In the genomic region with DNA sequence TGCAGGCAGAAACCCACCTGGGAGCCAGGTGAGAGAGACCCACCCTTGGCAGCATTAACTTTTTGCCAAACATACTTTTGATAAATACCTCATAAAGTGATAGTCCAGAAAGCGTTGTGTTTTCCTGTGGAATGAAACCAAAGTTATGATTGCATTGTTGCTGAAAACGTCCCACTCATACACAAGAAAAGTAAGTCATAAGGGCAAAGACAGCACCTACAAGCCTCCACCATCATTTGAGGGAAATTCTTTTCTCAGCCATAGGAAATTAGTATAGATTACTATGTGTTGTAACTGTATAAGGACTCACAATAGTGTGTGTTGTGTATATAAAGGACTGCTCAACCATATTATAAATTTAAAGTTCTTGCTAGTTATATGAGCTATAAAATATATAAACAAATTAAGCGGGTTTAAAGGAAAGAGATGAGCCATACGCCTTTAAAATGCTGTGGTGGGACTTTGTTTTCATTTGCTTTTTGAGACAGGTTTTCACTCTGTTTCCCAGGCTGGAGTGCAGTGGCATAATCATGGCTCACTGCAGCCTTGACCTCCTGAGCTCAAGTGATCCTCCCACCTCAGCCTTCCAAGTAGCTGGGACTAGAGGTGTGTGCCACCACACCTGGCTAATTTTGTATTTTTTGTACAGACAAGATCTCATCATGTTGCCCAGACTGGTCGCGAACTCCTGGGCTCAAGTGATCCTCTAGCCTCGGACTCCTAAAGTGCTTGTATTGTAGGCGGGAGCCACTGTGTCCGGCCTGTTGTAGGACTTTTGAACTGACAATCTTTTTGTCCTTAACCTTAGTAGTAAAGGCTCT, we compare ENCODE assay signal across 19 cellular contexts.
DNase-seq lines count a peak whose midpoint lies in the region; ATAC-seq, FAIRE-seq and TF ChIP-seq lines count a peak whose summit lies in the region.
"Had no signal": no experiment of that assay in that cellular context is flagged by ENCODE, and none has a peak within 500 bp of the region (broad histone marks: within the 10 kb centered on the region; RNA-seq: fewer than 3 reads in every experiment).

No MANE protein-coding gene starts in this region.

- no peaks in the 10 kb centered on the region for H3K36me3 ChIP-seq in IMR-90 (ENCODE audit: control insufficient read depth, insufficient read depth, low read length)
- H3K36me3 ChIP-seq in astrocyte (ENCODE audit: insufficient read depth, low read length) = no peaks in the 10 kb centered on the region
- no peaks in the 10 kb centered on the region for H3K36me3 ChIP-seq in lower lobe of right lung
- no peaks in the 10 kb centered on the region for H3K36me3 ChIP-seq in spleen

- H2BK20ac ChIP-seq in IMR-90 (ENCODE audit: low read depth, low read length) = peak overlapping the region; percentile 97

- H2AK9ac ChIP-seq in IMR-90 (replicated peaks; ENCODE audit: low read depth, low read length, poor library complexity) = peak overlapping the region; percentile 73

- no CpG with 5 or more reads among the region's 9 CpGs for WGBS in IMR-90 (ENCODE audit: extremely low coverage in 2 of 2, insufficient read length in 1 of 2), 2 experiments
- WGBS in spleen, 5 donors = 77 to 85% (median 78%) methylated on average over 9 of the region's 9 CpGs

- H2AFZ ChIP-seq in IMR-90 (replicated peaks; ENCODE audit: low read length, poor library complexity) (peak overlapping the region; percentile 34), astrocyte (ENCODE audit: low read depth, low read length) (peak overlapping the region; percentile 2)

- H3K27ac Mint-ChIP-seq in astrocyte (ENCODE audit: unreplicated experiment) = peak overlapping the region; percentile 99
- H3K27ac Mint-ChIP-seq: activated CD8-positive, alpha-beta T cell treated with anti-CD3 and anti-CD28 coated beads, Interleukin-2, amount 10 ng/mL, durations not matched to agents 7 days and 5 days; B cell had no signal

- no peaks in the 10 kb centered on the region for H3K27me3 Mint-ChIP-seq in astrocyte (ENCODE audit: low read depth, unreplicated experiment)
- H3K27me3 Mint-ChIP-seq: B cell had no signal

- H3K27ac ChIP-seq in IMR-90 (ENCODE audit: insufficient read depth, low read length) (peak overlapping the region; percentile 82), astrocyte (ENCODE audit: low read depth, low read length) (peak overlapping the region; percentile 99), lower lobe of right lung (peak overlapping the region; percentile 48), spleen (peak overlapping the region in 6 of 8 donors; percentile 21 to 67 (median 50))
- H3K27ac ChIP-seq: KMS-11, SK-N-MC had no signal

- peak overlapping the region; percentile 71 for H3K23ac ChIP-seq in IMR-90 (ENCODE audit: low read depth, low read length)

- in situ Hi-C loops in IMR-90 (cut with MboI; ENCODE audit: low sequenced_read_pairs) = no loop called here

- FAIRE-seq in astrocyte (lab: Jason Lieb, UNC) = no peak

- H3K27me3 ChIP-seq in IMR-90 (ENCODE audit: control insufficient read depth, insufficient read depth, low read length) (no peaks in the 10 kb centered on the region), astrocyte (ENCODE audit: insufficient read depth, low read length) (no peaks in the 10 kb centered on the region), lower lobe of right lung (ENCODE audit: low read depth) (no peaks in the 10 kb centered on the region), spleen (replicated peaks in 1 of 7) (no peaks in the 10 kb centered on the region)

- no peaks in the 10 kb centered on the region for H3K9me3 Mint-ChIP-seq in astrocyte (ENCODE audit: unreplicated experiment)

- no peak for ATAC-seq in IMR-90 (ENCODE audit: low read depth)
- no peak for ATAC-seq in lower lobe of right lung
- ATAC-seq in esophagus mucosa = no peak
- ATAC-seq: activated CD8-positive, alpha-beta T cell treated with anti-CD3 and anti-CD28 coated beads, Interleukin-2, amount 10 ng/mL, durations not matched to agents 7 days and 5 days had no signal

- H3K4me2 ChIP-seq in IMR-90 (ENCODE audit: low read depth, low read length) (peak overlapping the region; percentile 9; the same call in 1 of the 2 replicates), astrocyte (ENCODE audit: low read length) (peak overlapping the region; percentile 66)
- H3K4me2 ChIP-seq: KMS-11 had no signal

- no peak for TF ChIP-seq CTCF in IMR-90 (conservative IDR thresholded peaks at IDR 0.05; ENCODE audit: low read depth, low read length)
- no peak for TF ChIP-seq CTCF in astrocyte (IDR thresholded peaks at IDR 0.05; ENCODE audit: insufficient read depth, low read depth, low read length)
- TF ChIP-seq CTCF in lower lobe of right lung (IDR thresholded peaks at IDR 0.05) = no peak
- no peak for TF ChIP-seq CTCF in spleen (IDR thresholded peaks at IDR 0.05 in 8 of 11, conservative IDR thresholded peaks at IDR 0.05 in 3 of 11)

- H3K9ac ChIP-seq in IMR-90 (ENCODE audit: low read depth, low read length) (peak overlapping the region; percentile 2; the same call in 1 of the 2 replicates), astrocyte (ENCODE audit: low read length) (peak overlapping the region; percentile 74)
- H3K9ac ChIP-seq: KMS-11 had no signal

- H3K4me3 Mint-ChIP-seq in astrocyte (ENCODE audit: unreplicated experiment) = no peak overlapping the region
- H3K4me3 Mint-ChIP-seq: activated CD8-positive, alpha-beta T cell treated with anti-CD3 and anti-CD28 coated beads, Interleukin-2, amount 10 ng/mL, durations not matched to agents 7 days and 5 days; B cell had no signal

- H3K4me3 ChIP-seq in IMR-90 (ENCODE audit: insufficient read depth, low read depth, low read length) (no peak overlapping the region), astrocyte (ENCODE audit: insufficient read depth, low read depth, low read length) (no peak overlapping the region), lower lobe of right lung (no peak overlapping the region), spleen (no peak overlapping the region)
- H3K4me3 ChIP-seq: SK-N-MC had no signal

- dilution Hi-C loops in IMR-90 (cut with HindIII; ENCODE audit: low sequenced_read_pairs, unreplicated experiment) = no loop called here

- H2BK120ac ChIP-seq in IMR-90 (ENCODE audit: low read depth, low read length) = peak overlapping the region; percentile 98

- peak overlapping the region; percentile 97 for H2BK5ac ChIP-seq in IMR-90 (ENCODE audit: low read depth, low read length, poor library complexity, severe bottlenecking)

- H3K9me3 ChIP-seq in IMR-90 (ENCODE audit: control insufficient read depth, insufficient read depth, low read length) = no peaks in the 10 kb centered on the region
- H3K9me3 ChIP-seq in astrocyte (ENCODE audit: insufficient read depth, low read depth, low read length) = no peaks in the 10 kb centered on the region
- H3K9me3 ChIP-seq in lower lobe of right lung = no peaks in the 10 kb centered on the region
- no peaks in the 10 kb centered on the region for H3K9me3 ChIP-seq in spleen

- H3K36me3 Mint-ChIP-seq in astrocyte (ENCODE audit: low read depth, unreplicated experiment) = no peaks in the 10 kb centered on the region

- H2AK5ac ChIP-seq in IMR-90 (ENCODE audit: low read depth, low read length) = peak overlapping the region; percentile 91

- H3K4me1 ChIP-seq in IMR-90 (ENCODE audit: control insufficient read depth, insufficient read depth, low read length) (peaks cover 23% of the 10 kb centered on the region), astrocyte (ENCODE audit: insufficient read depth, low read length) (peaks cover 47% of the 10 kb centered on the region), lower lobe of right lung (peaks cover 22% of the 10 kb centered on the region), spleen (peaks cover 0 to 3% (median 0%) of the 10 kb centered on the region in 6 donors)

- DNase-seq in IMR-90 (peak; percentile 54), astrocyte (ENCODE audit: low read depth) (no peak), lower lobe of right lung (no peak), spleen (no peak), iPS-NIHi11 (ENCODE audit: low spot score) (no peak), DMS114 treated with DMSO at 0.1 percent for 48 hours (lab: John Stamatoyannopoulos, UW; ENCODE audit: unreplicated experiment) (no peak)
- no peak for DNase-seq in NK-92 treated with Interleukin-12 subunit alpha and Interleukin-12 subunit beta, amount 100 ng/mL, for 24 hours (lab: John Stamatoyannopoulos, UW)
- DNase-seq: activated CD8-positive, alpha-beta T cell treated with anti-CD3 and anti-CD28 coated beads, Interleukin-2, amount 10 ng/mL, durations not matched to agents 7 days and 5 days; activated effector memory CD4-positive, alpha-beta T cell treated with anti-CD3 and anti-CD28 coated beads, Interleukin-2, amount 50 U/mL, for 16 hours; central memory CD4-positive, alpha-beta T cell; DMS79 treated with DMSO at 0.1 percent for 48 hours; NCI-H2029 treated with DMSO at 0.1 percent for 48 hours; NCI-H82; occipital lobe; stimulated activated CD4-positive, alpha-beta T cell treated with anti-CD3 and anti-CD28 coated beads, Interleukin-1b, Interleukin-23, amount 100 ng/mL, for 48 hours had no signal

- no peaks in the 10 kb centered on the region for H4K20me1 ChIP-seq in IMR-90 (ENCODE audit: insufficient read depth, low read length)
- no peaks in the 10 kb centered on the region for H4K20me1 ChIP-seq in astrocyte (ENCODE audit: insufficient read depth, low read length)

- BruUV-seq in IMR-90 (replicated peaks; lab: Mats Ljungman, UMichigan) = no TSS peak

- H3K4me1 Mint-ChIP-seq in astrocyte (ENCODE audit: low read depth, unreplicated experiment) = peaks cover 45% of the 10 kb centered on the region
- H3K4me1 Mint-ChIP-seq: B cell had no signal

- H3K56ac ChIP-seq in IMR-90 (ENCODE audit: extremely low read depth, insufficient read depth, low read length) = peak overlapping the region; percentile 94

- no peak for TF ChIP-seq POLR2A in IMR-90 (IDR thresholded peaks at IDR 0.05; ENCODE audit: low read depth, low read length)
- TF ChIP-seq POLR2A in spleen (IDR thresholded peaks at IDR 0.05) = no peak

- H2BK15ac ChIP-seq in IMR-90 (ENCODE audit: low read depth, low read length) = peak overlapping the region; percentile 96; the same call in 2 of the 3 replicates

- peak overlapping the region; percentile 76 for H4K5ac ChIP-seq in IMR-90 (ENCODE audit: low read depth, low read length)

- peaks cover 7% of the 10 kb centered on the region for H3K9me1 ChIP-seq in IMR-90 (ENCODE audit: insufficient read depth, low read length)

- peak overlapping the region; percentile 96 for H3K4ac ChIP-seq in IMR-90 (ENCODE audit: low read depth, low read length)

- TF ChIP-seq RAD21 in IMR-90 (IDR thresholded peaks at IDR 0.05; ENCODE audit: low read length) = no peak

- intact Hi-C loops in IMR-90 (cut with micrococcal nuclease) = loop anchor here (5.0 kb wide), 1 partner anchor 185 kb away; no protein-coding TSS in a partner anchor
- intact Hi-C loops in lower lobe of right lung (cut with DNase I) = no loop called here
- intact Hi-C loops in spleen (cut with DNase I; ENCODE audit: low total_unique reads) = no loop called here

- H3K79me2 ChIP-seq in astrocyte (ENCODE audit: insufficient read depth, low read length) = no peaks in the 10 kb centered on the region

- H4K91ac ChIP-seq in IMR-90 (ENCODE audit: insufficient read depth, low read depth, low read length) = peak overlapping the region; percentile 99

- peak overlapping the region; percentile 45 to 93 for H4K8ac ChIP-seq in IMR-90 (ENCODE audit: low read depth in 2 of 2, low read length in 2 of 2)

- CTCF ChIA-PET in IMR-90 (lab: Yijun Ruan, JAX) = no interaction called here

- peak overlapping the region; percentile 85 for H3K14ac ChIP-seq in IMR-90 (replicated peaks; ENCODE audit: low read depth, low read length)

- H3K18ac ChIP-seq in IMR-90 (ENCODE audit: low read depth, low read length) = peak overlapping the region; percentile 89

- peaks cover 0 to 7% of the 10 kb centered on the region in 2 experiments; a peak in 1 of 4 replicates for H3K79me1 ChIP-seq in IMR-90 (ENCODE audit: low read depth in 1 of 2, low read length in 2 of 2)

- POLR2A ChIA-PET in IMR-90 (lab: Charles Lee; ENCODE audit: unreplicated experiment) = no interaction called here

Comparison
In these comparisons a context has a peak if more than half of its experiments do, and no peak if none do; other contexts are left out.
1. H3K27ac ChIP-seq: peak in every context shown above with its lines; median percentile 99 in astrocyte; 82 in IMR-90; 50 in spleen; 48 in lower lobe of right lung.